ENCODE assay signal across 1 cellular context in genomic region chr11:67428052-67429001, GRCh38.
TF ChIP-seq lines count a peak whose summit lies in the region.

RPS6KB2 (plus strand) TSS chr11:67428494; CDS start chr11:67428546, 52 bp downstream.

TF ChIP-seq in HEK293, 187 proteins besides CTCF, POLR2A, EP300 and RAD21 (continued from another document and continues in another):
- TF ChIP-seq, protein P1, sequence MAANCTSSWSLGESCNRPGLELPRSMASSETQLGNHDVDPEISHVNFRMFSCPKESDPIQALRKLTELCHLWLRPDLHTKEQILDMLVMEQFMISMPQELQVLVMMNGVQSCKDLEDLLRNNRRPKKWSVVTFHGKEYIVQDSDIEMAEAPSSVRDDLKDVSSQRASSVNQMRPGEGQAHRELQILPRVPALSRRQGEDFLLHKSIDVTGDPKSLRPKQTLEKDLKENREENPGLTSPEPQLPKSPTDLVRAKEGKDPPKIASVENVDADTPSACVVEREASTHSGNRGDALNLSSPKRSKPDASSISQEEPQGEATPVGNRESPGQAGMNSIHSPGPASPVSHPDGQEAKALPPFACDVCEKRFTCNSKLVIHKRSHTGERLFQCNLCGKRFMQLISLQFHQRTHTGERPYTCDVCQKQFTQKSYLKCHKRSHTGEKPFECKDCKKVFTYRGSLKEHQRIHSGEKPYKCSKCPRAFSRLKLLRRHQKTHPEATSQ (tag by site-specific recombination; IDR thresholded peaks at IDR 0.05): no peak
- no peak for TF ChIP-seq ZNF792 (tag by site-specific recombination; IDR thresholded peaks at IDR 0.05)
- TF ChIP-seq ZNF837 (tag by site-specific recombination; IDR thresholded peaks at IDR 0.05): no peak
- TF ChIP-seq ZNF433 (tag by site-specific recombination; IDR thresholded peaks at IDR 0.05; ENCODE audit: low read depth): no peak
- no peak; the same call in 1 of the 2 replicates for TF ChIP-seq ZNF391 (tag by site-specific recombination; IDR thresholded peaks at IDR 0.05; ENCODE audit: borderline replicate concordance, low read depth)
- TF ChIP-seq, protein P2, sequence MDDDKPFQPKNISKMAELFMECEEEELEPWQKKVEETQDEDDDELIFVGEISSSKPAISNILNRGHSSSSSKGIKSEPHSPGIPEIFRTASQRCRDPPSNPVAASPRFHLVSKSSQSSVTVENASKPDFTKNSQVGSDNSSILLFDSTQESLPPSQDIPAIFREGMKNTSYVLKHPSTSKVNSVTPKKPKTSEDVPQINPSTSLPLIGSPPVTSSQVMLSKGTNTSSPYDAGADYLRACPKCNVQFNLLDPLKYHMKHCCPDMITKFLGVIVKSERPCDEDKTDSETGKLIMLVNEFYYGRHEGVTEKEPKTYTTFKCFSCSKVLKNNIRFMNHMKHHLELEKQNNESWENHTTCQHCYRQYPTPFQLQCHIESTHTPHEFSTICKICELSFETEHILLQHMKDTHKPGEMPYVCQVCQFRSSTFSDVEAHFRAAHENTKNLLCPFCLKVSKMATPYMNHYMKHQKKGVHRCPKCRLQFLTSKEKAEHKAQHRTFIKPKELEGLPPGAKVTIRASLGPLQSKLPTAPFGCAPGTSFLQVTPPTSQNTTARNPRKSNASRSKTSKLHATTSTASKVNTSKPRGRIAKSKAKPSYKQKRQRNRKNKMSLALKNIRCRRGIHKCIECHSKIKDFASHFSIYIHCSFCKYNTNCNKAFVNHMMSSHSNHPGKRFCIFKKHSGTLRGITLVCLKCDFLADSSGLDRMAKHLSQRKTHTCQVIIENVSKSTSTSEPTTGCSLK (tag by site-specific recombination; IDR thresholded peaks at IDR 0.05): no peak
- peak; percentile 50; the same call in 1 of the 2 replicates for TF ChIP-seq ZSCAN30 (tag by site-specific recombination; IDR thresholded peaks at IDR 0.05)
- TF ChIP-seq TSHZ1 (tag by site-specific recombination; IDR thresholded peaks at IDR 0.05; ENCODE audit: borderline replicate concordance): no peak
- no peak for TF ChIP-seq OVOL3 (tag by site-specific recombination; IDR thresholded peaks at IDR 0.05)
- TF ChIP-seq ZNF146 (tag by site-specific recombination; IDR thresholded peaks at IDR 0.05): no peak
- TF ChIP-seq, protein P3, sequence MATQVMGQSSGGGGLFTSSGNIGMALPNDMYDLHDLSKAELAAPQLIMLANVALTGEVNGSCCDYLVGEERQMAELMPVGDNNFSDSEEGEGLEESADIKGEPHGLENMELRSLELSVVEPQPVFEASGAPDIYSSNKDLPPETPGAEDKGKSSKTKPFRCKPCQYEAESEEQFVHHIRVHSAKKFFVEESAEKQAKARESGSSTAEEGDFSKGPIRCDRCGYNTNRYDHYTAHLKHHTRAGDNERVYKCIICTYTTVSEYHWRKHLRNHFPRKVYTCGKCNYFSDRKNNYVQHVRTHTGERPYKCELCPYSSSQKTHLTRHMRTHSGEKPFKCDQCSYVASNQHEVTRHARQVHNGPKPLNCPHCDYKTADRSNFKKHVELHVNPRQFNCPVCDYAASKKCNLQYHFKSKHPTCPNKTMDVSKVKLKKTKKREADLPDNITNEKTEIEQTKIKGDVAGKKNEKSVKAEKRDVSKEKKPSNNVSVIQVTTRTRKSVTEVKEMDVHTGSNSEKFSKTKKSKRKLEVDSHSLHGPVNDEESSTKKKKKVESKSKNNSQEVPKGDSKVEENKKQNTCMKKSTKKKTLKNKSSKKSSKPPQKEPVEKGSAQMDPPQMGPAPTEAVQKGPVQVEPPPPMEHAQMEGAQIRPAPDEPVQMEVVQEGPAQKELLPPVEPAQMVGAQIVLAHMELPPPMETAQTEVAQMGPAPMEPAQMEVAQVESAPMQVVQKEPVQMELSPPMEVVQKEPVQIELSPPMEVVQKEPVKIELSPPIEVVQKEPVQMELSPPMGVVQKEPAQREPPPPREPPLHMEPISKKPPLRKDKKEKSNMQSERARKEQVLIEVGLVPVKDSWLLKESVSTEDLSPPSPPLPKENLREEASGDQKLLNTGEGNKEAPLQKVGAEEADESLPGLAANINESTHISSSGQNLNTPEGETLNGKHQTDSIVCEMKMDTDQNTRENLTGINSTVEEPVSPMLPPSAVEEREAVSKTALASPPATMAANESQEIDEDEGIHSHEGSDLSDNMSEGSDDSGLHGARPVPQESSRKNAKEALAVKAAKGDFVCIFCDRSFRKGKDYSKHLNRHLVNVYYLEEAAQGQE (tag by site-specific recombination; IDR thresholded peaks at IDR 0.05): no peak; the same call in 1 of the 2 replicates
- no peak for TF ChIP-seq ZNF701 (tag by site-specific recombination; IDR thresholded peaks at IDR 0.05)
- TF ChIP-seq ZNF658 (tag by site-specific recombination; IDR thresholded peaks at IDR 0.05): no peak
- peak; percentile 61; the same call in 1 of the 2 replicates for TF ChIP-seq PATZ1 (tag by site-specific recombination; IDR thresholded peaks at IDR 0.05)
- TF ChIP-seq ZNF335 (tag by site-specific recombination; conservative IDR thresholded peaks at IDR 0.05): peak; percentile 100
- TF ChIP-seq ZNF677 (tag by site-specific recombination; IDR thresholded peaks at IDR 0.05): no peak
- TF ChIP-seq, protein P4, sequence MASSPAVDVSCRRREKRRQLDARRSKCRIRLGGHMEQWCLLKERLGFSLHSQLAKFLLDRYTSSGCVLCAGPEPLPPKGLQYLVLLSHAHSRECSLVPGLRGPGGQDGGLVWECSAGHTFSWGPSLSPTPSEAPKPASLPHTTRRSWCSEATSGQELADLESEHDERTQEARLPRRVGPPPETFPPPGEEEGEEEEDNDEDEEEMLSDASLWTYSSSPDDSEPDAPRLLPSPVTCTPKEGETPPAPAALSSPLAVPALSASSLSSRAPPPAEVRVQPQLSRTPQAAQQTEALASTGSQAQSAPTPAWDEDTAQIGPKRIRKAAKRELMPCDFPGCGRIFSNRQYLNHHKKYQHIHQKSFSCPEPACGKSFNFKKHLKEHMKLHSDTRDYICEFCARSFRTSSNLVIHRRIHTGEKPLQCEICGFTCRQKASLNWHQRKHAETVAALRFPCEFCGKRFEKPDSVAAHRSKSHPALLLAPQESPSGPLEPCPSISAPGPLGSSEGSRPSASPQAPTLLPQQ (tag by site-specific recombination; IDR thresholded peaks at IDR 0.05): no peak
- TF ChIP-seq IKZF3 (tag by site-specific recombination; IDR thresholded peaks at IDR 0.05): no peak
- TF ChIP-seq ZNF660 (tag by site-specific recombination; IDR thresholded peaks at IDR 0.05): no peak
- no peak for TF ChIP-seq ZNF707 (tag by site-specific recombination; IDR thresholded peaks at IDR 0.05)
- TF ChIP-seq TRIM28 (IDR thresholded peaks at IDR 0.05; ENCODE audit: borderline replicate concordance, low read length): no peak
- TF ChIP-seq SP2 (tag by site-specific recombination; IDR thresholded peaks at IDR 0.05): peak; percentile 56
- TF ChIP-seq ZNF132 (tag by site-specific recombination; IDR thresholded peaks at IDR 0.05; ENCODE audit: borderline replicate concordance): no peak
- no peak for TF ChIP-seq ZNF248 (tag by site-specific recombination; IDR thresholded peaks at IDR 0.05)
- no peak for TF ChIP-seq ZNF596 (tag by site-specific recombination; IDR thresholded peaks at IDR 0.05)
- peak; percentile 84 for TF ChIP-seq ZEB2 (tag by site-specific recombination; IDR thresholded peaks at IDR 0.05)
- no peak for TF ChIP-seq ZFP3 (tag by site-specific recombination; IDR thresholded peaks at IDR 0.05; ENCODE audit: low read depth)
- no peak for TF ChIP-seq ZFP37 (tag by site-specific recombination; IDR thresholded peaks at IDR 0.05)
- TF ChIP-seq ZBTB8A (tag by site-specific recombination; IDR thresholded peaks at IDR 0.05): 0 out of 2 replicates have a peak, but pooled peaks have one; percentile 17
- TF ChIP-seq SCRT1 (tag by site-specific recombination; IDR thresholded peaks at IDR 0.05; ENCODE audit: borderline replicate concordance): no peak
- TF ChIP-seq ZSCAN16 (tag by site-specific recombination; IDR thresholded peaks at IDR 0.05): no peak
- TF ChIP-seq, protein P5, sequence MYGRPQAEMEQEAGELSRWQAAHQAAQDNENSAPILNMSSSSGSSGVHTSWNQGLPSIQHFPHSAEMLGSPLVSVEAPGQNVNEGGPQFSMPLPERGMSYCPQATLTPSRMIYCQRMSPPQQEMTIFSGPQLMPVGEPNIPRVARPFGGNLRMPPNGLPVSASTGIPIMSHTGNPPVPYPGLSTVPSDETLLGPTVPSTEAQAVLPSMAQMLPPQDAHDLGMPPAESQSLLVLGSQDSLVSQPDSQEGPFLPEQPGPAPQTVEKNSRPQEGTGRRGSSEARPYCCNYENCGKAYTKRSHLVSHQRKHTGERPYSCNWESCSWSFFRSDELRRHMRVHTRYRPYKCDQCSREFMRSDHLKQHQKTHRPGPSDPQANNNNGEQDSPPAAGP (tag by site-specific recombination; IDR thresholded peaks at IDR 0.05): no peak; the same call in 1 of the 2 replicates
- TF ChIP-seq ZFP41 (tag by site-specific recombination; IDR thresholded peaks at IDR 0.05; ENCODE audit: borderline replicate concordance): no peak
- TF ChIP-seq HIC1 (tag by site-specific recombination; IDR thresholded peaks at IDR 0.05): no peak
- no peak for TF ChIP-seq ZSCAN18 (tag by site-specific recombination; IDR thresholded peaks at IDR 0.05)
- TF ChIP-seq ZNF544 (tag by site-specific recombination; IDR thresholded peaks at IDR 0.05): no peak
- TF ChIP-seq, protein P6, sequence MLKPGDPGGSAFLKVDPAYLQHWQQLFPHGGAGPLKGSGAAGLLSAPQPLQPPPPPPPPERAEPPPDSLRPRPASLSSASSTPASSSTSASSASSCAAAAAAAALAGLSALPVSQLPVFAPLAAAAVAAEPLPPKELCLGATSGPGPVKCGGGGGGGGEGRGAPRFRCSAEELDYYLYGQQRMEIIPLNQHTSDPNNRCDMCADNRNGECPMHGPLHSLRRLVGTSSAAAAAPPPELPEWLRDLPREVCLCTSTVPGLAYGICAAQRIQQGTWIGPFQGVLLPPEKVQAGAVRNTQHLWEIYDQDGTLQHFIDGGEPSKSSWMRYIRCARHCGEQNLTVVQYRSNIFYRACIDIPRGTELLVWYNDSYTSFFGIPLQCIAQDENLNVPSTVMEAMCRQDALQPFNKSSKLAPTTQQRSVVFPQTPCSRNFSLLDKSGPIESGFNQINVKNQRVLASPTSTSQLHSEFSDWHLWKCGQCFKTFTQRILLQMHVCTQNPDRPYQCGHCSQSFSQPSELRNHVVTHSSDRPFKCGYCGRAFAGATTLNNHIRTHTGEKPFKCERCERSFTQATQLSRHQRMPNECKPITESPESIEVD (tag by site-specific recombination; IDR thresholded peaks at IDR 0.05): no peak
- no peak for TF ChIP-seq ZNF274 (IDR thresholded peaks at IDR 0.05; ENCODE audit: low read length)
- no peak for TF ChIP-seq ZNF274 (tag by site-specific recombination; IDR thresholded peaks at IDR 0.05; ENCODE audit: borderline replicate concordance)
- no peak for TF ChIP-seq ZNF140 (tag by site-specific recombination; IDR thresholded peaks at IDR 0.05)
